In the genomic region with DNA sequence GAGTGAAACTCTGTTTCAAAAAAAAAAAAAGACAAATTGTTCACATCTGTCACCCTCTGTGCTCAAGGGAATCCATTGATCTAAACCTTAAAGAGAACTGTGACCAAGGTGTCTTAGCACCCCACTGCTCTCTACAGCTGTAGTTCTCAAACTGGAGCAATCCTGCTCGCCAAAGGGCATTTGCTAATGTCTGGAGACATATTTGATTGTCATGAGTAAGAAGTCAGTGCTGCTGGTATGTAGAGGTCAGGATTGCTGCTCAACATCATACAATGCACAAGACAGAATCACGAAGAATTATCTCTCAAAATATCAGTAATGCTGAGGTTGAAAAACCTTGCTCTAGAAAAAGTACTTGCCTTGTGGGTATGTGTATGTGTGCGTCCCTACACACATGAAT, we compare ENCODE assay signal across 23 cellular contexts. TPM values are rescaled to one million over a fixed set of nuclear protein-coding genes. Genes with fewer than 3 reads are reported as not detected.
DNase-seq lines count a peak whose midpoint lies in the region; ATAC-seq and TF ChIP-seq lines count a peak whose summit lies in the region.
"Had no signal": no experiment of that assay in that cellular context is flagged by ENCODE, and none has a peak within 500 bp of the region (broad histone marks: within the 10 kb centered on the region; RNA-seq: fewer than 3 reads in every experiment).

No MANE protein-coding gene starts in this region.

- H3K4me1 ChIP-seq in heart right ventricle (peaks cover 16 to 96% (median 61%) of the 10 kb centered on the region in 9 donors), right cardiac atrium (ENCODE audit: control insufficient read depth, insufficient read depth, low read length) (peaks cover 11% of the 10 kb centered on the region), gastrocnemius medialis (peaks cover 30 to 58% of the 10 kb centered on the region in 2 donors)

- no peak for TF ChIP-seq POLR2A in gastrocnemius medialis (IDR thresholded peaks at IDR 0.05)

- in situ Hi-C loops in gastrocnemius medialis (cut with MboI; ENCODE audit: low sequenced_read_pairs in 4 of 4), result no loop called here

- H3K9me3 ChIP-seq in heart right ventricle (peaks cover 0 to 7% (median 0%) of the 10 kb centered on the region in 11 donors), right cardiac atrium (ENCODE audit: control insufficient read depth, low read length) (no peaks in the 10 kb centered on the region), gastrocnemius medialis (no peaks in the 10 kb centered on the region)
- H3K9me3 ChIP-seq: BE2C had no signal

- TF ChIP-seq CTCF in heart right ventricle (IDR thresholded peaks at IDR 0.05) (no peak), gastrocnemius medialis (IDR thresholded peaks at IDR 0.05 in 4 of 5, conservative IDR thresholded peaks at IDR 0.05 in 1 of 5) (no peak)

- H3K36me3 ChIP-seq in heart right ventricle (peaks cover 0 to 13% (median 0%) of the 10 kb centered on the region in 9 donors), gastrocnemius medialis (no peaks in the 10 kb centered on the region)
- H3K36me3 ChIP-seq: BLaER1 treated with 17β-estradiol and CSF1 and Interleukin-3, amounts not matched to agents 10 nM and 100 nM had no signal

- WGBS in heart right ventricle, 2 donors, result 57 to 66% methylated on average over 3 of the region's 3 CpGs
- 86% methylated on average over 3 of the region's 3 CpGs for WGBS in right cardiac atrium

- peak overlapping the region in 3 of 10 donors; percentile 5 to 59 (median 58) for H3K4me3 ChIP-seq in heart right ventricle
- H3K4me3 ChIP-seq in right cardiac atrium (ENCODE audit: low read length), result no peak overlapping the region
- no peak overlapping the region for H3K4me3 ChIP-seq in gastrocnemius medialis
- H3K4me3 ChIP-seq: A549; BLaER1 treated with 17β-estradiol and CSF1 and Interleukin-3, amounts not matched to agents 10 nM and 100 nM; GM12878; GM23338 had no signal

- no peak for ATAC-seq in heart right ventricle
- ATAC-seq in right cardiac atrium, result no peak
- no peak for ATAC-seq in left ventricle myocardium superior
- no peak for ATAC-seq in gastrocnemius medialis
- ATAC-seq in GM21825 (IDR thresholded peaks at IDR 0.05; ENCODE audit: unreplicated experiment), result no peak
- ATAC-seq: A549, GM12878, GM23338, HCT116 had no signal

- H3K27ac ChIP-seq in heart right ventricle (peak overlapping the region in 9 of 10 donors; percentile 59 to 95 (median 85)), right cardiac atrium (ENCODE audit: low read length) (peak overlapping the region; percentile 12), gastrocnemius medialis (peak overlapping the region in 3 of 4 donors; percentile 69 to 81 (median 74))
- H3K27ac ChIP-seq: A549; BLaER1 treated with 17β-estradiol and CSF1 and Interleukin-3, amounts not matched to agents 10 nM and 100 nM had no signal

- intact Hi-C loops in heart right ventricle (cut with DNase I), result loop anchor here in 1 of 10 donors (5.0 kb wide), 1 partner anchor 59 kb away; no protein-coding TSS in a partner anchor
- intact Hi-C loops in cardiac septum (cut with DNase I), result loop anchor here (5.0 to 10.0 kb wide), 3 partner anchors 53 to 153 kb away; no protein-coding TSS in a partner anchor
- intact Hi-C loops in right cardiac atrium (cut with DNase I), result loop anchor here in 2 of 4 donors (5.0 to 10.0 kb wide), 2 partner anchors 54 to 73 kb away; no protein-coding TSS in a partner anchor
- intact Hi-C loops in left ventricle myocardium superior (cut with micrococcal nuclease), result no loop called here
- intact Hi-C loops in gastrocnemius medialis (cut with DNase I; ENCODE audit: low total_unique reads), result no loop called here

- DNase-seq in heart right ventricle (no peak), cardiac septum (ENCODE audit: low spot score) (no peak), right cardiac atrium (no peak), left ventricle myocardium superior (no peak), gastrocnemius medialis (no peak), NCI-H2081 (lab: John Stamatoyannopoulos, UW) (no peak)
- DNase-seq: 8988T; ACHN; AML-193; BE2C; CD4-positive, alpha-beta T cell; CD8-positive, alpha-beta memory T cell; DMS 273 treated with DMSO at 0.1 percent for 48 hours; DMS79; EL; GDM1; H9 had no signal

- H3K27me3 ChIP-seq in heart right ventricle (peaks cover 0 to 34% (median 0%) of the 10 kb centered on the region in 7 donors), right cardiac atrium (ENCODE audit: control insufficient read depth, insufficient read depth) (no peaks in the 10 kb centered on the region), gastrocnemius medialis (peaks cover 13 to 32% (median 28%) of the 10 kb centered on the region in 3 donors)
- H3K27me3 ChIP-seq: BE2C had no signal

RNA-seq across cellular contexts. Expression of a gene that starts 30.0 kb away (rescaled TPM):
- 100 to 1,000 TPM; 522 to 816 (median 606) TPM for total RNA-seq in heart right ventricle
- polyA plus RNA-seq in heart right ventricle, result 100 to 1,000 TPM; 119 to 363 TPM
- 473 TPM for total RNA-seq in cardiac septum
- total RNA-seq in right cardiac atrium, result 100 to 1,000 TPM; 385 to 462 (median 426) TPM
- polyA plus RNA-seq in right cardiac atrium, result 149 TPM
- 808 TPM for total RNA-seq in left ventricle myocardium superior
- total RNA-seq in gastrocnemius medialis, result 100 to 1,000 TPM in 3 of 4 donors, 10 to 100 TPM in 1; 84.7 to 203 (median 150) TPM

Comparison
In these comparisons a context has a peak if more than half of its experiments do, and no peak if none do; other contexts are left out.
1. H3K27ac ChIP-seq: peak in every context shown above with its lines; median percentile 85 in heart right ventricle; 74 in gastrocnemius medialis; 12 in right cardiac atrium.